ENCODE assay signal across 20 cellular contexts in genomic region chr14:92666251-92666650, GRCh38.
DNase-seq lines count a peak whose midpoint lies in the region; ATAC-seq, FAIRE-seq and TF ChIP-seq lines count a peak whose summit lies in the region.
"Had no signal": no experiment of that assay in that cellular context is flagged by ENCODE, and none has a peak within 500 bp of the region (broad histone marks: within the 10 kb centered on the region; RNA-seq: fewer than 3 reads in every experiment).

No MANE protein-coding gene starts in this region.

- peaks cover 0 to 1% (median 0%) of the 10 kb centered on the region in 7 donors for H3K9me3 Mint-ChIP-seq in CD4-positive, CD25-positive, alpha-beta regulatory T cell
- H3K9me3 Mint-ChIP-seq in neural progenitor cell = peaks cover 2% of the 10 kb centered on the region

- no peak overlapping the region for H3K4me2 ChIP-seq in neural progenitor cell
- H3K4me2 ChIP-seq in Karpas-422 (ENCODE audit: low read depth, low read length, poor library complexity, severe bottlenecking) = no peak overlapping the region

- H3K9ac ChIP-seq in neural progenitor cell (no peak overlapping the region), Karpas-422 (ENCODE audit: low read length) (no peak overlapping the region)

- TF ChIP-seq CTCF in neural progenitor cell (IDR thresholded peaks at IDR 0.05) = no peak

- peak overlapping the region; percentile 89 to 95 (median 92) for H3K27ac Mint-ChIP-seq in CD4-positive, CD25-positive, alpha-beta regulatory T cell
- peak overlapping the region; percentile 43 for H3K27ac Mint-ChIP-seq in neural progenitor cell

- no peaks in the 10 kb centered on the region for H3F3A ChIP-seq in neural progenitor cell (ENCODE audit: low read depth)

- H3K27me3 ChIP-seq in CD4-positive, CD25-positive, alpha-beta regulatory T cell (ENCODE audit: control insufficient read depth, insufficient read depth, low read length) = no peaks in the 10 kb centered on the region
- H3K27me3 ChIP-seq in neural progenitor cell = no peaks in the 10 kb centered on the region
- no peaks in the 10 kb centered on the region for H3K27me3 ChIP-seq in Karpas-422 (ENCODE audit: low read length)
- H3K27me3 ChIP-seq: right lobe of liver, SJCRH30 had no signal

- H3K79me2 ChIP-seq in neural progenitor cell (ENCODE audit: low read depth) (no peaks in the 10 kb centered on the region), Karpas-422 (ENCODE audit: low read length) (no peaks in the 10 kb centered on the region)

- peaks cover 25 to 96% (median 73%) of the 10 kb centered on the region in 4 donors for H3K4me1 Mint-ChIP-seq in CD4-positive, CD25-positive, alpha-beta regulatory T cell
- H3K4me1 Mint-ChIP-seq in neural progenitor cell = peaks cover 11% of the 10 kb centered on the region

- ATAC-seq in CD4-positive, CD25-positive, alpha-beta regulatory T cell (ENCODE audit: low read depth in 2 of 2) = no peak
- ATAC-seq in left lobe of liver = no peak
- ATAC-seq: HepG2 had no signal

- peak overlapping the region; percentile 46 to 69 (median 62) for H3K4me3 Mint-ChIP-seq in CD4-positive, CD25-positive, alpha-beta regulatory T cell
- no peak overlapping the region for H3K4me3 Mint-ChIP-seq in neural progenitor cell

- H3K9me3 ChIP-seq in CD4-positive, CD25-positive, alpha-beta regulatory T cell (ENCODE audit: control insufficient read depth in 2 of 2, low read length in 2 of 2) = no peaks in the 10 kb centered on the region
- H3K9me3 ChIP-seq in neural progenitor cell (ENCODE audit: low read depth) (no peaks in the 10 kb centered on the region), Karpas-422 (ENCODE audit: low read length) (no peaks in the 10 kb centered on the region)
- H3K9me3 ChIP-seq: BE2C, right lobe of liver, SJCRH30 had no signal

- H3K4me1 ChIP-seq in CD4-positive, CD25-positive, alpha-beta regulatory T cell (ENCODE audit: control insufficient read depth, insufficient read depth, low read length, poor library complexity, severe bottlenecking) = peaks cover 59% of the 10 kb centered on the region
- H3K4me1 ChIP-seq in neural progenitor cell (no peaks in the 10 kb centered on the region), Karpas-422 (ENCODE audit: low read length) (peaks cover 21% of the 10 kb centered on the region)
- H3K4me1 ChIP-seq: BE2C, right lobe of liver, SJCRH30 had no signal

- H3K36me3 Mint-ChIP-seq in CD4-positive, CD25-positive, alpha-beta regulatory T cell = peaks cover 77% of the 10 kb centered on the region
- H3K36me3 Mint-ChIP-seq in neural progenitor cell = no peaks in the 10 kb centered on the region

- peak; percentile 8 for FAIRE-seq in GM19239 (lab: Jason Lieb, UNC)
- FAIRE-seq: astrocyte, HepG2 had no signal

- peaks cover 88% of the 10 kb centered on the region for H3K36me3 ChIP-seq in CD4-positive, CD25-positive, alpha-beta regulatory T cell (ENCODE audit: control insufficient read depth, insufficient read depth, low read length)
- H3K36me3 ChIP-seq in neural progenitor cell (no peaks in the 10 kb centered on the region), Karpas-422 (ENCODE audit: insufficient read depth, low read length) (no peaks in the 10 kb centered on the region)
- H3K36me3 ChIP-seq: BE2C, SJCRH30 had no signal

- H3K27ac ChIP-seq in CD4-positive, CD25-positive, alpha-beta regulatory T cell (ENCODE audit: insufficient read depth, low read length, poor library complexity, severe bottlenecking) = peak overlapping the region; percentile 5
- H3K27ac ChIP-seq in caudate nucleus (ENCODE audit: low read depth, low read length) (peak overlapping the region; percentile 24), neural progenitor cell (no peak overlapping the region), Karpas-422 (ENCODE audit: low read length) (no peak overlapping the region)
- H3K27ac ChIP-seq: right lobe of liver, SJCRH30 had no signal

- no peak for DNase-seq in CD4-positive, CD25-positive, alpha-beta regulatory T cell
- DNase-seq in GM19239 (ENCODE audit: insufficient read length, low spot score) (no peak), caudate nucleus (lab: John Stamatoyannopoulos, UW) (no peak), neural progenitor cell (ENCODE audit: low spot score) (no peak), midbrain (lab: John Stamatoyannopoulos, UW) (no peak), HT-29 (ENCODE audit: low spot score) (no peak), Karpas-422 (no peak), left lobe of liver (ENCODE audit: low spot score) (no peak)
- DNase-seq: BE2C; DMS79 treated with DMSO at 0.1 percent for 48 hours; mammary epithelial cell; NCI-H1930; NCI-H524; right lobe of liver; SJCRH30; stimulated activated CD4-positive, alpha-beta T cell treated with anti-CD3 and anti-CD28 coated beads, Interleukin-2, amount 100 ng/mL, for 24 hours; trophoblast cell had no signal

- H3K9me2 ChIP-seq in Karpas-422 (replicated peaks; ENCODE audit: insufficient read depth, low read length) = no peaks in the 10 kb centered on the region

- H4K20me1 ChIP-seq in neural progenitor cell (ENCODE audit: low read depth) (no peaks in the 10 kb centered on the region), Karpas-422 (ENCODE audit: insufficient read depth, low read depth, low read length) (no peaks in the 10 kb centered on the region)

- H2AFZ ChIP-seq in neural progenitor cell (replicated peaks) (no peak overlapping the region), Karpas-422 (ENCODE audit: low read length) (no peak overlapping the region)

- H3K27me3 Mint-ChIP-seq in CD4-positive, CD25-positive, alpha-beta regulatory T cell = no peaks in the 10 kb centered on the region
- H3K27me3 Mint-ChIP-seq in neural progenitor cell (ENCODE audit: insufficient read depth, low read depth) = peaks cover 6% of the 10 kb centered on the region

- H3K4me3 ChIP-seq in CD4-positive, CD25-positive, alpha-beta regulatory T cell (ENCODE audit: low read depth, low read length) = no peak overlapping the region
- H3K4me3 ChIP-seq in neural progenitor cell (no peak overlapping the region), Karpas-422 (ENCODE audit: low read length) (no peak overlapping the region)
- H3K4me3 ChIP-seq: coronary artery, right lobe of liver, SJCRH30 had no signal

Comparison
In these comparisons a context has a peak if more than half of its experiments do, and no peak if none do; other contexts are left out.
1. H3K27ac ChIP-seq: peak in CD4-positive, CD25-positive, alpha-beta regulatory T cell (single experiment) and caudate nucleus (single experiment); none in neural progenitor cell (single experiment) and Karpas-422 (single experiment).